ENCODE assay signal across 1 cellular context in the genomic region with DNA sequence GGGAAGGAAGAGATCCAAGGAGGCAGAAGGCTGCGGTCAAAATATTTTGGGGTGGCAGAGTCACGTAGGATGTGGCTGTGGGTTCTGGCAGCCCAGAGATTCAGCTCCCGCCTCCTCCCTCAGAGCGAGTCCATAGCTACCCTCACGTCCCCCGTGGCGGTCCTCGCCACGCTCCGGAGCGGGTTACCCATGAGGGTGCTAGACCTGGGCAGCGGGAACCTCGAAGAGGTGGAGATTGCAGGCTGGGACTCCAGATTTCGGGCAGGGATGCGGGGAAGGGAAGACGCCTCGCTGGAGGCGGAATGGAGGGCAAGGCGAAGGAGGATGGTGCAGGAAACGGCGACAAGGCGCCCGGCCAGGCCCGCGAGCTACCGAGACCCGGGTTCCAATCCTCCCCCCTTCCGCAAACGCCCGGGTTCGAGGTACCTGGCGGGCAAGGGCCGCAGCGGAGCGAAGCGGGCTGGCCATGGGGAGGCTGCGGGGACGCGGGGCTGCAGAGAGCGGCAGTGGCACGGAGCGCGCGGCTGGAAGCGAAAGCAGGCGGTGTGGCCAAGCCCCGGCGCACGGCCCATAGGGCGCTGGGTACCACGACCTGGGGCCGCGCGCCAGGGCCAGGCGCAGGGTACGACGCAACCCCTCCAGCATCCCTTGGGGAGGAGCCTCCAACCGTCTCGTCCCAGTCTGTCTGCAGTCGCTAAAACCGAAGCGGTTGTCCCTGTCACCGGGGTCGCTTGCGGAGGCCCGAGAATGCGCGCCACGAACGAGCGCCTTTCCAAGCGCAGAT.
TF ChIP-seq lines count a peak whose summit lies in the region.

No MANE protein-coding gene starts in this region.

TF ChIP-seq in SK-N-SH treated with all-trans-retinoic acid at 6 μM for 48 hours, 23 proteins besides CTCF, POLR2A, EP300 and RAD21 (continued from another document):
- TF ChIP-seq, protein P1, sequence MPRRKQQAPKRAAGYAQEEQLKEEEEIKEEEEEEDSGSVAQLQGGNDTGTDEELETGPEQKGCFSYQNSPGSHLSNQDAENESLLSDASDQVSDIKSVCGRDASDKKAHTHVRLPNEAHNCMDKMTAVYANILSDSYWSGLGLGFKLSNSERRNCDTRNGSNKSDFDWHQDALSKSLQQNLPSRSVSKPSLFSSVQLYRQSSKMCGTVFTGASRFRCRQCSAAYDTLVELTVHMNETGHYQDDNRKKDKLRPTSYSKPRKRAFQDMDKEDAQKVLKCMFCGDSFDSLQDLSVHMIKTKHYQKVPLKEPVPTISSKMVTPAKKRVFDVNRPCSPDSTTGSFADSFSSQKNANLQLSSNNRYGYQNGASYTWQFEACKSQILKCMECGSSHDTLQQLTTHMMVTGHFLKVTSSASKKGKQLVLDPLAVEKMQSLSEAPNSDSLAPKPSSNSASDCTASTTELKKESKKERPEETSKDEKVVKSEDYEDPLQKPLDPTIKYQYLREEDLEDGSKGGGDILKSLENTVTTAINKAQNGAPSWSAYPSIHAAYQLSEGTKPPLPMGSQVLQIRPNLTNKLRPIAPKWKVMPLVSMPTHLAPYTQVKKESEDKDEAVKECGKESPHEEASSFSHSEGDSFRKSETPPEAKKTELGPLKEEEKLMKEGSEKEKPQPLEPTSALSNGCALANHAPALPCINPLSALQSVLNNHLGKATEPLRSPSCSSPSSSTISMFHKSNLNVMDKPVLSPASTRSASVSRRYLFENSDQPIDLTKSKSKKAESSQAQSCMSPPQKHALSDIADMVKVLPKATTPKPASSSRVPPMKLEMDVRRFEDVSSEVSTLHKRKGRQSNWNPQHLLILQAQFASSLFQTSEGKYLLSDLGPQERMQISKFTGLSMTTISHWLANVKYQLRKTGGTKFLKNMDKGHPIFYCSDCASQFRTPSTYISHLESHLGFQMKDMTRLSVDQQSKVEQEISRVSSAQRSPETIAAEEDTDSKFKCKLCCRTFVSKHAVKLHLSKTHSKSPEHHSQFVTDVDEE (CRISPR knock-in tag; IDR thresholded peaks at IDR 0.05), result no peak
- TF ChIP-seq TOX (CRISPR knock-in tag; IDR thresholded peaks at IDR 0.05; ENCODE audit: borderline replicate concordance) (no peak), RARB (CRISPR knock-in tag; IDR thresholded peaks at IDR 0.05) (no peak), ESRRG (CRISPR knock-in tag; IDR thresholded peaks at IDR 0.05) (no peak), CSDC2 (CRISPR knock-in tag; IDR thresholded peaks at IDR 0.05) (no peak), OSR1 (CRISPR knock-in tag; IDR thresholded peaks at IDR 0.05) (no peak)
- TF ChIP-seq, protein P2, sequence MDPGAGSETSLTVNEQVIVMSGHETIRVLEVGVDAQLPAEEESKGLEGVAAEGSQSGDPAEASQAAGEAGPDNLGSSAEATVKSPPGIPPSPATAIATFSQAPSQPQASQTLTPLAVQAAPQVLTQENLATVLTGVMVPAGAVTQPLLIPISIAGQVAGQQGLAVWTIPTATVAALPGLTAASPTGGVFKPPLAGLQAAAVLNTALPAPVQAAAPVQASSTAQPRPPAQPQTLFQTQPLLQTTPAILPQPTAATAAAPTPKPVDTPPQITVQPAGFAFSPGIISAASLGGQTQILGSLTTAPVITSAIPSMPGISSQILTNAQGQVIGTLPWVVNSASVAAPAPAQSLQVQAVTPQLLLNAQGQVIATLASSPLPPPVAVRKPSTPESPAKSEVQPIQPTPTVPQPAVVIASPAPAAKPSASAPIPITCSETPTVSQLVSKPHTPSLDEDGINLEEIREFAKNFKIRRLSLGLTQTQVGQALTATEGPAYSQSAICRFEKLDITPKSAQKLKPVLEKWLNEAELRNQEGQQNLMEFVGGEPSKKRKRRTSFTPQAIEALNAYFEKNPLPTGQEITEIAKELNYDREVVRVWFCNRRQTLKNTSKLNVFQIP (CRISPR knock-in tag; IDR thresholded peaks at IDR 0.05; ENCODE audit: borderline replicate concordance, low read depth), result no peak
- TF ChIP-seq, protein P3, sequence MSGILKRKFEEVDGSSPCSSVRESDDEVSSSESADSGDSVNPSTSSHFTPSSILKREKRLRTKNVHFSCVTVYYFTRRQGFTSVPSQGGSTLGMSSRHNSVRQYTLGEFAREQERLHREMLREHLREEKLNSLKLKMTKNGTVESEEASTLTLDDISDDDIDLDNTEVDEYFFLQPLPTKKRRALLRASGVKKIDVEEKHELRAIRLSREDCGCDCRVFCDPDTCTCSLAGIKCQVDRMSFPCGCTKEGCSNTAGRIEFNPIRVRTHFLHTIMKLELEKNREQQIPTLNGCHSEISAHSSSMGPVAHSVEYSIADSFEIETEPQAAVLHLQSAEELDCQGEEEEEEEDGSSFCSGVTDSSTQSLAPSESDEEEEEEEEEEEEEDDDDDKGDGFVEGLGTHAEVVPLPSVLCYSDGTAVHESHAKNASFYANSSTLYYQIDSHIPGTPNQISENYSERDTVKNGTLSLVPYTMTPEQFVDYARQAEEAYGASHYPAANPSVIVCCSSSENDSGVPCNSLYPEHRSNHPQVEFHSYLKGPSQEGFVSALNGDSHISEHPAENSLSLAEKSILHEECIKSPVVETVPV (CRISPR knock-in tag; IDR thresholded peaks at IDR 0.05), result no peak
